In the genomic region with DNA sequence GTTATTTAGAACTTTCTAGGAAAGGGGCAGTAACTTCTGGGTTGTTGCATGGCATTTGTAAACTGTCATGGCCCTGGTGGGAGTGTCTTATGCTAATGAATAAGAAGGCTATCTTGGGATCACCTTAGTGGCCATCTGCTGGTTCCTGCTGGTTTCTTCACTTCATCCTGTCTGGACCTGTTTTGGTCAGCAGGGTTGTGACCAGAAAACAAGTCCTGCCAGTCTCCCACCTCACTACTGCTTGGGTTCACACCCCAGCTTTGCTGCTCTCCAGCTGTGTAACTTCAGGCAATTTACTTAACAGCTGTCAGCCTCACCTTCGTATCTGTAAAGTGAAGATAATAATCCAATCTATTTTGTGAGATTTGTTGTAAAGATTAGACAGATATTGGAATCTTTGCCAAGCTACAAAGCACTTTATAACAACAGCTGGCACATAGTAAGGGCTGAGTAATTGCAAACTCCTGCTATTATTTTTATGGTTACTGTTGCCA, we compare ENCODE assay signal across 1 cellular context.
TF ChIP-seq lines count a peak whose summit lies in the region.

No MANE protein-coding gene starts in this region.

TF ChIP-seq in GM23338, 12 proteins besides CTCF, POLR2A, EP300 and RAD21:
- TF ChIP-seq, protein P1, sequence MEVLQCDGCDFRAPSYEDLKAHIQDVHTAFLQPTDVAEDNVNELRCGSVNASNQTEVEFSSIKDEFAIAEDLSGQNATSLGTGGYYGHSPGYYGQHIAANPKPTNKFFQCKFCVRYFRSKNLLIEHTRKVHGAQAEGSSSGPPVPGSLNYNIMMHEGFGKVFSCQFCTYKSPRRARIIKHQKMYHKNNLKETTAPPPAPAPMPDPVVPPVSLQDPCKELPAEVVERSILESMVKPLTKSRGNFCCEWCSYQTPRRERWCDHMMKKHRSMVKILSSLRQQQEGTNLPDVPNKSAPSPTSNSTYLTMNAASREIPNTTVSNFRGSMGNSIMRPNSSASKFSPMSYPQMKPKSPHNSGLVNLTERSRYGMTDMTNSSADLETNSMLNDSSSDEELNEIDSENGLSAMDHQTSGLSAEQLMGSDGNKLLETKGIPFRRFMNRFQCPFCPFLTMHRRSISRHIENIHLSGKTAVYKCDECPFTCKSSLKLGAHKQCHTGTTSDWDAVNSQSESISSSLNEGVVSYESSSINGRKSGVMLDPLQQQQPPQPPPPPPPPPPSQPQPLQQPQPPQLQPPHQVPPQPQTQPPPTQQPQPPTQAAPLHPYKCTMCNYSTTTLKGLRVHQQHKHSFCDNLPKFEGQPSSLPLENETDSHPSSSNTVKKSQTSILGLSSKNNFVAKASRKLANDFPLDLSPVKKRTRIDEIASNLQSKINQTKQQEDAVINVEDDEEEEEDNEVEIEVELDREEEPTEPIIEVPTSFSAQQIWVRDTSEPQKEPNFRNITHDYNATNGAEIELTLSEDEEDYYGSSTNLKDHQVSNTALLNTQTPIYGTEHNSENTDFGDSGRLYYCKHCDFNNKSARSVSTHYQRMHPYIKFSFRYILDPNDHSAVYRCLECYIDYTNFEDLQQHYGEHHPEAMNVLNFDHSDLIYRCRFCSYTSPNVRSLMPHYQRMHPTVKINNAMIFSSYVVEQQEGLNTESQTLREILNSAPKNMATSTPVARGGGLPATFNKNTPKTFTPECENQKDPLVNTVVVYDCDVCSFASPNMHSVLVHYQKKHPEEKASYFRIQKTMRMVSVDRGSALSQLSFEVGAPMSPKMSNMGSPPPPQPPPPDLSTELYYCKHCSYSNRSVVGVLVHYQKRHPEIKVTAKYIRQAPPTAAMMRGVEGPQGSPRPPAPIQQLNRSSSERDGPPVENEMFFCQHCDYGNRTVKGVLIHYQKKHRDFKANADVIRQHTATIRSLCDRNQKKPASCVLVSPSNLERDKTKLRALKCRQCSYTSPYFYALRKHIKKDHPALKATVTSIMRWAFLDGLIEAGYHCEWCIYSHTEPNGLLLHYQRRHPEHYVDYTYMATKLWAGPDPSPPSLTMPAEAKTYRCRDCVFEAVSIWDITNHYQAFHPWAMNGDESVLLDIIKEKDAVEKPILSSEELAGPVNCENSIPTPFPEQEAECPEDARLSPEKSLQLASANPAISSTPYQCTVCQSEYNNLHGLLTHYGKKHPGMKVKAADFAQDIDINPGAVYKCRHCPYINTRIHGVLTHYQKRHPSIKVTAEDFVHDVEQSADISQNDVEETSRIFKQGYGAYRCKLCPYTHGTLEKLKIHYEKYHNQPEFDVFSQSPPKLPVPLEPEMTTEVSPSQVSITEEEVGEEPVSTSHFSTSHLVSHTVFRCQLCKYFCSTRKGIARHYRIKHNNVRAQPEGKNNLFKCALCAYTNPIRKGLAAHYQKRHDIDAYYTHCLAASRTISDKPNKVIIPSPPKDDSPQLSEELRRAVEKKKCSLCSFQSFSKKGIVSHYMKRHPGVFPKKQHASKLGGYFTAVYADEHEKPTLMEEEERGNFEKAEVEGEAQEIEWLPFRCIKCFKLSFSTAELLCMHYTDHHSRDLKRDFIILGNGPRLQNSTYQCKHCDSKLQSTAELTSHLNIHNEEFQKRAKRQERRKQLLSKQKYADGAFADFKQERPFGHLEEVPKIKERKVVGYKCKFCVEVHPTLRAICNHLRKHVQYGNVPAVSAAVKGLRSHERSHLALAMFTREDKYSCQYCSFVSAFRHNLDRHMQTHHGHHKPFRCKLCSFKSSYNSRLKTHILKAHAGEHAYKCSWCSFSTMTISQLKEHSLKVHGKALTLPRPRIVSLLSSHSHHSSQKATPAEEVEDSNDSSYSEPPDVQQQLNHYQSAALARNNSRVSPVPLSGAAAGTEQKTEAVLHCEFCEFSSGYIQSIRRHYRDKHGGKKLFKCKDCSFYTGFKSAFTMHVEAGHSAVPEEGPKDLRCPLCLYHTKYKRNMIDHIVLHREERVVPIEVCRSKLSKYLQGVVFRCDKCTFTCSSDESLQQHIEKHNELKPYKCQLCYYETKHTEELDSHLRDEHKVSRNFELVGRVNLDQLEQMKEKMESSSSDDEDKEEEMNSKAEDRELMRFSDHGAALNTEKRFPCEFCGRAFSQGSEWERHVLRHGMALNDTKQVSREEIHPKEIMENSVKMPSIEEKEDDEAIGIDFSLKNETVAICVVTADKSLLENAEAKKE (CRISPR knock-in tag; IDR thresholded peaks at IDR 0.05) = peak; percentile 36; the same call in 1 of the 2 replicates
